32 cellular contexts compared by ENCODE assay signal in genomic region chr1:157286646-157287420, GRCh38.
"Had no signal": no experiment of that assay in that cellular context is flagged by ENCODE, and none has a peak within 500 bp of the region (broad histone marks: within the 10 kb centered on the region; RNA-seq: fewer than 3 reads in every experiment).

No MANE protein-coding gene starts in this region.

- H3K4me1 ChIP-seq: adrenal gland, body of pancreas, colonic mucosa, esophagus squamous epithelium had no signal

- H3K36me3 Mint-ChIP-seq: activated CD4-positive, alpha-beta memory T cell treated with anti-CD3 and anti-CD28 coated beads for 36 hours; activated CD8-positive, alpha-beta memory T cell treated with anti-CD3 and anti-CD28 coated beads, Interleukin-2, amount 10 ng/mL, durations not matched to agents 7 days and 5 days; activated naive CD4-positive, alpha-beta T cell treated with anti-CD3 and anti-CD28 coated beads, Interleukin-2, amount 50 U/mL, for 24 hours; activated naive CD8-positive, alpha-beta T cell treated with anti-CD3 and anti-CD28 coated beads for 36 hours had no signal

- H3K4me3 ChIP-seq: adrenal gland, body of pancreas, cardiac muscle cell, colonic mucosa, dorsolateral prefrontal cortex, esophagus squamous epithelium had no signal

- H3K27ac ChIP-seq: adrenal gland, body of pancreas, cardiac muscle cell, colonic mucosa, dorsolateral prefrontal cortex, esophagus squamous epithelium had no signal

- H3K4me1 Mint-ChIP-seq: activated CD4-positive, alpha-beta T cell treated with anti-CD3 and anti-CD28 coated beads for 36 hours; activated CD4-positive, alpha-beta T cell treated with anti-CD3 and anti-CD28 coated beads, Interleukin-2, amount 10 ng/mL, durations not matched to agents 24 days and 14 days; activated CD8-positive, alpha-beta memory T cell treated with anti-CD3 and anti-CD28 coated beads, Interleukin-2, amount 10 ng/mL, durations not matched to agents 7 days and 5 days; activated naive CD4-positive, alpha-beta T cell treated with anti-CD3 and anti-CD28 coated beads, Interleukin-2, amount 50 U/mL, for 24 hours; activated naive CD8-positive, alpha-beta T cell treated with anti-CD3 and anti-CD28 coated beads for 36 hours; activated naive CD8-positive, alpha-beta T cell treated with anti-CD3 and anti-CD28 coated beads, Interleukin-2, amount 50 U/mL, for 24 hours had no signal

- H3K36me3 ChIP-seq: adrenal gland, cardiac muscle cell, colonic mucosa, esophagus squamous epithelium had no signal

- H3K27ac Mint-ChIP-seq: activated CD4-positive, alpha-beta memory T cell treated with anti-CD3 and anti-CD28 coated beads for 36 hours; activated CD4-positive, alpha-beta T cell treated with anti-CD3 and anti-CD28 coated beads for 36 hours; activated CD4-positive, alpha-beta T cell treated with anti-CD3 and anti-CD28 coated beads, Interleukin-2, amount 10 ng/mL, durations not matched to agents 24 days and 14 days; activated CD8-positive, alpha-beta memory T cell treated with anti-CD3 and anti-CD28 coated beads, Interleukin-2, amount 10 ng/mL, durations not matched to agents 7 days and 5 days; activated CD8-positive, alpha-beta T cell treated with anti-CD3 and anti-CD28 coated beads, Interleukin-2, amount 10 ng/mL, durations not matched to agents 7 days and 5 days; activated naive CD4-positive, alpha-beta T cell treated with anti-CD3 and anti-CD28 coated beads for 36 hours; activated naive CD4-positive, alpha-beta T cell treated with anti-CD3 and anti-CD28 coated beads, Interleukin-2, amount 50 U/mL, for 24 hours; activated naive CD8-positive, alpha-beta T cell treated with anti-CD3 and anti-CD28 coated beads for 36 hours; activated naive CD8-positive, alpha-beta T cell treated with anti-CD3 and anti-CD28 coated beads, Interleukin-2, amount 50 U/mL, for 24 hours; activated T-helper 1 cell treated with anti-CD3 and anti-CD28 coated beads, Interleukin-12 subunit alpha, Interleukin-12 subunit beta, Interleukin-2, Interleukin-4 antibody, amounts not matched to agents 30 ng/mL and 10 ng/mL and 1 ng/mL, durations not matched to agents 14 hours and 24 hours and 36 hours; activated T-helper 2 cell treated with anti-CD3 and anti-CD28 coated beads, Interferon-gamma antibody, Interleukin-2, Interleukin-4, amounts not matched to agents 10 μg/mL and 5 μg/mL and 100 μg/mL, durations not matched to agents 14 hours and 24 hours and 36 hours; dendritic cell treated with granulocyte-macrophage colony-stimulating factor and Interleukin-4, amounts not matched to agents 40 ng/mL and 50 ng/mL, for 4 days had no signal

- H3K27me3 ChIP-seq: body of pancreas, cardiac muscle cell, colonic mucosa, esophagus squamous epithelium had no signal

- ATAC-seq: activated CD4-positive, alpha-beta T cell treated with anti-CD3 and anti-CD28 coated beads for 36 hours; activated CD8-positive, alpha-beta memory T cell treated with anti-CD3 and anti-CD28 coated beads, Interleukin-2, amount 10 ng/mL, durations not matched to agents 7 days and 5 days; activated CD8-positive, alpha-beta T cell treated with anti-CD3 and anti-CD28 coated beads, Interleukin-2, amount 10 ng/mL, durations not matched to agents 7 days and 5 days; activated naive CD8-positive, alpha-beta T cell treated with anti-CD3 and anti-CD28 coated beads, Interleukin-2, amount 50 U/mL, for 24 hours; body of pancreas had no signal

- H3K4me3 Mint-ChIP-seq: activated CD4-positive, alpha-beta memory T cell treated with anti-CD3 and anti-CD28 coated beads for 36 hours; activated CD4-positive, alpha-beta T cell treated with anti-CD3 and anti-CD28 coated beads for 36 hours; activated CD4-positive, alpha-beta T cell treated with anti-CD3 and anti-CD28 coated beads, Interleukin-2, amount 10 ng/mL, durations not matched to agents 24 days and 14 days; activated CD8-positive, alpha-beta memory T cell treated with anti-CD3 and anti-CD28 coated beads, Interleukin-2, amount 10 ng/mL, durations not matched to agents 7 days and 5 days; activated CD8-positive, alpha-beta T cell treated with anti-CD3 and anti-CD28 coated beads, Interleukin-2, amount 10 ng/mL, durations not matched to agents 7 days and 5 days; activated naive CD4-positive, alpha-beta T cell treated with anti-CD3 and anti-CD28 coated beads for 36 hours; activated naive CD4-positive, alpha-beta T cell treated with anti-CD3 and anti-CD28 coated beads, Interleukin-2, amount 50 U/mL, for 24 hours; activated naive CD8-positive, alpha-beta T cell treated with anti-CD3 and anti-CD28 coated beads for 36 hours; activated naive CD8-positive, alpha-beta T cell treated with anti-CD3 and anti-CD28 coated beads, Interleukin-2, amount 50 U/mL, for 24 hours; activated T-helper 1 cell treated with anti-CD3 and anti-CD28 coated beads, Interleukin-12 subunit alpha, Interleukin-12 subunit beta, Interleukin-2, Interleukin-4 antibody, amounts not matched to agents 30 ng/mL and 10 ng/mL and 1 ng/mL, durations not matched to agents 14 hours and 24 hours and 36 hours; dendritic cell treated with granulocyte-macrophage colony-stimulating factor and Interleukin-4, amounts not matched to agents 40 ng/mL and 50 ng/mL, for 4 days had no signal

- DNase-seq: activated CD4-positive, alpha-beta memory T cell treated with anti-CD3 and anti-CD28 coated beads for 36 hours; activated CD4-positive, alpha-beta T cell treated with anti-CD3 and anti-CD28 coated beads for 36 hours; activated CD4-positive, alpha-beta T cell treated with anti-CD3 and anti-CD28 coated beads, Interleukin-2, amount 10 ng/mL, durations not matched to agents 24 days and 14 days; activated CD4-positive, CD25-positive, alpha-beta regulatory T cell; activated CD4-positive, CD25-positive, alpha-beta regulatory T cell treated with anti-CD3 and anti-CD28 coated beads, Interleukin-2, amount 50 U/mL, for 72 hours; activated CD8-positive, alpha-beta memory T cell treated with anti-CD3 and anti-CD28 coated beads, Interleukin-2, amount 10 ng/mL, durations not matched to agents 7 days and 5 days; activated CD8-positive, alpha-beta memory T cell treated with anti-CD3 and anti-CD28 coated beads, Interleukin-2, amount 50 U/mL, for 4 hours; activated CD8-positive, alpha-beta T cell treated with anti-CD3 and anti-CD28 coated beads, Interleukin-2, amount 10 ng/mL, durations not matched to agents 7 days and 5 days; activated effector memory CD4-positive, alpha-beta T cell treated with anti-CD3 and anti-CD28 coated beads, Interleukin-2, amount 50 U/mL, for 16 hours; activated naive CD4-positive, alpha-beta T cell treated with anti-CD3 and anti-CD28 coated beads for 36 hours; activated naive CD8-positive, alpha-beta T cell treated with anti-CD3 and anti-CD28 coated beads for 36 hours; activated naive CD8-positive, alpha-beta T cell treated with anti-CD3 and anti-CD28 coated beads, Interleukin-2, amount 50 U/mL, for 24 hours; activated T-cell treated with anti-CD3 and anti-CD28 coated beads, Interleukin-2, amount 50 U/mL, for 1 hour; activated T-cell treated with anti-CD3 and anti-CD28 coated beads, Interleukin-2, amount 50 U/mL, for 48 hours; adrenal gland; amygdala; aorta; body of pancreas; central memory CD4-positive, alpha-beta T cell; cerebellar nuclear complex; colonic mucosa; dorsolateral prefrontal cortex; effector memory CD4-positive, alpha-beta T cell; erythroblast; esophagus squamous epithelium; foreskin melanocyte; T-helper 2 cell had no signal

- H3K9me3 Mint-ChIP-seq: activated CD4-positive, alpha-beta memory T cell treated with anti-CD3 and anti-CD28 coated beads for 36 hours; activated CD4-positive, alpha-beta T cell treated with anti-CD3 and anti-CD28 coated beads, Interleukin-2, amount 10 ng/mL, durations not matched to agents 24 days and 14 days; activated naive CD4-positive, alpha-beta T cell treated with anti-CD3 and anti-CD28 coated beads for 36 hours; activated naive CD4-positive, alpha-beta T cell treated with anti-CD3 and anti-CD28 coated beads, Interleukin-2, amount 50 U/mL, for 24 hours; activated naive CD8-positive, alpha-beta T cell treated with anti-CD3 and anti-CD28 coated beads for 36 hours; activated naive CD8-positive, alpha-beta T cell treated with anti-CD3 and anti-CD28 coated beads, Interleukin-2, amount 50 U/mL, for 24 hours; activated T-helper 1 cell treated with anti-CD3 and anti-CD28 coated beads, Interleukin-12 subunit alpha, Interleukin-12 subunit beta, Interleukin-2, Interleukin-4 antibody, amounts not matched to agents 30 ng/mL and 10 ng/mL and 1 ng/mL, durations not matched to agents 14 hours and 24 hours and 36 hours; activated T-helper 2 cell treated with anti-CD3 and anti-CD28 coated beads, Interferon-gamma antibody, Interleukin-2, Interleukin-4, amounts not matched to agents 10 μg/mL and 5 μg/mL and 100 μg/mL, durations not matched to agents 14 hours and 24 hours and 36 hours; dendritic cell treated with granulocyte-macrophage colony-stimulating factor and Interleukin-4, amounts not matched to agents 40 ng/mL and 50 ng/mL, for 4 days had no signal

- H3K9me3 ChIP-seq: adrenal gland, body of pancreas, colonic mucosa, esophagus squamous epithelium had no signal
